ENCODE assay signal across 8 cellular contexts in the genomic region with DNA sequence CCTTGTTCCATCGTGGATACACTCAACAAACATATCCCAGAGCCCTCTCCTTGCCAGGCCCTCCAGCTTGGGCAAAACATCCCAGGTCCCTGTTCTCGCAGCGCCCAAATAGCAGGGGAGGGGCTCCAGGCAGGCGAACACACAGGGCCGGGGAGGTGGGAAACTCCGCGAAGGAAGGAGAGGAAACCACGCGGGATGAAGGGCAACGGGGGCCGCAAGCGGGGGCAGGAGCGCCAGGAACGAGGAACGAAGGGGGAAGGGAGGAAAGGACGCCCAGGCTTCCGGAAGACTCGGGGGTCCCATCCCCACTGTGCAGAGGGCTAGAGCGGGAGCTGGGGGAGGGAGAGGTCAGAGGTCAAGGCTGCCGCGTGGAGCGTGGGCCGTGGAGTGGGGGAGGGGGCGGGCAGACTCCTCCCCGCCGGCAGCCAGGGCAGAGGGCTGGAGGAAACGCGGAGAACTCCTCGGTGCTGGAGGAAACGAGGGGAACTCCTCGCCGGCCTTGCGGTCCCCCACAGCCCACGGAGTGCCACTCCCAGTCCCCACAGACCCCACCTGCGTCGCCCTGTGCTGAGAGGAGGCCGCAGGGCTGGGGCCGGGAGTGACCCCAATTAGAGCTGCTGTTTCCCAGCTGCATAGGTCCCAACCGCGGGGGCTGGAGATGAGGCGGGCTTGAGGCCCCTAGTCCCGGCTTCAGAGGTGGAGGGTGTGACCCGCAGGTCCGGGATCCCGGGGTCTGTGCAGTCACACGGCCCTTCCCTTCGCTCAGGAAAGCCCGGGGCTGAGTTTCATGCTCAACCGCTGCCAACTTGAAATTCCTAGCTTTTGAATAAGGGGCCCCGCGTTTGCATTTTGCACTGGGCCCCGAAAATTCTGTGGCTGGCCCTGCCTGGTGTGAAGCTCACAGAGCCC. TPM values are rescaled to one million over a fixed set of nuclear protein-coding genes. Genes with fewer than 3 reads are reported as not detected.
A peak's percentile ranks its signal among the peaks of the same experiment; 100 is the strongest.
DNase-seq lines count a peak whose midpoint lies in the region; ATAC-seq and TF ChIP-seq lines count a peak whose summit lies in the region.

No MANE protein-coding gene starts in this region.

- peaks cover 30% of the 10 kb centered on the region for H3K4me1 ChIP-seq in psoas muscle

- peak; percentile 46 for TF ChIP-seq POLR2A in erythroblast (IDR thresholded peaks at IDR 0.05; ENCODE audit: low read length)
- no peak for TF ChIP-seq POLR2A in lower leg skin (IDR thresholded peaks at IDR 0.05)

- H3K27me3 ChIP-seq in psoas muscle (ENCODE audit: insufficient read depth in 3 of 3, low read length in 2 of 3) = no peaks in the 10 kb centered on the region

- DNase-seq in NCI-H748 (lab: John Stamatoyannopoulos, UW; ENCODE audit: unreplicated experiment) (peak; percentile 23), NCI-H748 treated with DMSO at 0.1 percent for 48 hours (lab: John Stamatoyannopoulos, UW) (no peak), erythroblast (lab: John Stamatoyannopoulos, UW) (peak; percentile 64 to 67), psoas muscle (peak in 1 of 2 donors; percentile 63), NCI-H128 (lab: John Stamatoyannopoulos, UW; ENCODE audit: unreplicated experiment) (no peak), NCI-H2227 (lab: John Stamatoyannopoulos, UW; ENCODE audit: unreplicated experiment) (no peak), lower leg skin (ENCODE audit: low spot score in 2 of 2) (no peak)
- peak; percentile 73 to 77 for DNase-seq in activated CD4-positive, alpha-beta T cell treated with anti-CD3 and anti-CD28 coated beads, Interleukin-2, amount 50 U/mL, for 48 hours

- peaks cover 0 to 23% of the 10 kb centered on the region in 2 donors for H3K36me3 ChIP-seq in psoas muscle (ENCODE audit: insufficient read depth in 1 of 2, low read depth in 1 of 2)

- WGBS in psoas muscle, 3 donors = 55 to 63% (median 59%) methylated on average over 45 to 52 of the region's 52 CpGs
- WGBS in lower leg skin, 2 donors = 28 to 44% methylated on average over 37 to 49 of the region's 52 CpGs

- ATAC-seq in psoas muscle = no peak

- TF ChIP-seq CTCF in psoas muscle (IDR thresholded peaks at IDR 0.05) = no peak
- TF ChIP-seq CTCF in lower leg skin (IDR thresholded peaks at IDR 0.05) = no peak

- H3K27ac ChIP-seq in psoas muscle = peak overlapping the region; percentile 86

- H3K4me3 ChIP-seq in psoas muscle = peak overlapping the region; percentile 67
- no peak overlapping the region for H3K4me3 ChIP-seq in lower leg skin (ENCODE audit: low read depth, poor library complexity, severe bottlenecking)

- intact Hi-C loops in psoas muscle (cut with DNase I) = loop anchor here in 1 of 2 donors (5.0 kb wide), 1 partner anchor 87 kb away; no protein-coding TSS in a partner anchor
- intact Hi-C loops in lower leg skin (cut with DNase I; ENCODE audit: low total_unique reads) = no loop called here

- H3K9me3 ChIP-seq in psoas muscle = no peaks in the 10 kb centered on the region

RNA-seq across cellular contexts. Expression of a gene that starts 1.2 kb away (rescaled TPM):
- total RNA-seq in psoas muscle = 100 to 1,000 TPM in 2 of 4 donors, 10 to 100 TPM in 2; 73.2 to 202 (median 93.0) TPM
- polyA plus RNA-seq in psoas muscle = 100 to 1,000 TPM; 135 to 308 (median 144) TPM
- 10 to 100 TPM in 2 of 4 donors, 1 to 10 TPM in 2; 6.2 to 13.3 (median 11.2) TPM for total RNA-seq in lower leg skin

RNA-seq across cellular contexts. Expression of a gene that starts 38.9 kb away (rescaled TPM):
- total RNA-seq in psoas muscle (10 to 100 TPM in 3 of 4 donors, 1 to 10 TPM in 1; 9.1 to 17.3 (median 14.4) TPM), lower leg skin (10 to 100 TPM; 30.5 to 45.7 (median 34.5) TPM)
- polyA plus RNA-seq in psoas muscle = 10 to 100 TPM; 13.9 to 23.6 (median 18.9) TPM

Comparison
In these comparisons a context has a peak if more than half of its experiments do, and no peak if none do; other contexts are left out.
1. DNase-seq: peak in NCI-H748 (single experiment), activated CD4-positive, alpha-beta T cell treated with anti-CD3 and anti-CD28 coated beads, Interleukin-2, amount 50 U/mL, for 48 hours (2 of 2) and erythroblast (2 of 2); none in NCI-H748 treated with DMSO at 0.1 percent for 48 hours (single experiment), NCI-H128 (single experiment), NCI-H2227 (single experiment) and lower leg skin (0 of 2).
2. RNA of a gene that starts 1.2 kb away (total RNA-seq): 73.2 to 202 TPM in psoas muscle; 6.2 to 13.3 TPM in lower leg skin; every median in the first group is over 4 times any median in the second.